Comparison of ENCODE assay signal across 8 cellular contexts in the genomic region with DNA sequence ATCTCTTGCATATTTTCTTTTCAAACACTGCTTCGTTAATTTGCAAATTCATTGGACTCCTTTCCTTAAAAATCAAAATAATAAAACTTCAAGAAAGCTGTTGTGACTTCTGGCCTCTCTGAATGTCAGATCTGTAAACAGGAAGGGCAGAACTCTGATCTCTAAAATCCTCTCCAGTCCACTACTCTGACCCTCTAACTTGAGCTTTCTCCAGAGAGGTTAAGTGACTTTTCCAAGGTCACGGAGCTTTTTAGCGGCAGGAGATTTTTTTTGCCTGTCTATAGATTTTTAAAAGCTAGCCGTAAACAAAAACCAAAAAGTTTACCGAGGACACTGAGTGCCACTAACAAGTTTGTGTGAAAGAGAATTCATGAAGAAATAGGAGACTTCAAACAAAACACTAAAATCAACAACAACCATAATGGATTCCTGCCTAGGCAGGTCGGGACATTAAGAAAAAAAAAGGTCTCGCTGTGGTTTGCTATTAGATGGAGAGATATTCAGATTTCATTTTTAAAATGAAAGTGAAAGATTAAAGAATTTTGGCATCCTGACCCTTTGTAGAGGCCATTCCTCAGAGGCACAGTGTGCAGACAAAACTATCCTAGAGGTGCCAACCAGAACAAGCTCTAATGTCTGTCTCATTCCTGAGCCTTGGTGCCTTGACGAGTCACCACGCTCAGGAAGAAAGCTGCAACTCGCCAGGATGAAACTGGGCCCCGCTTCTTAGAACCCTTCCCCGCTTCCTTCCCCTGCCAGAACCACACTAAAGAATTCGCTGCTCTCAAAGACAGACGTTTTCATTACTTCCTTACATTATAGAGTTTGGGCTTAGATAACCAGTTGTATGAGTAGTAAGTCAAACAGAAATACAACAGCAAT.
DNase-seq lines count a peak whose midpoint lies in the region; ATAC-seq, FAIRE-seq and TF ChIP-seq lines count a peak whose summit lies in the region.

No MANE protein-coding gene starts in this region.

- peaks cover 4% of the 10 kb centered on the region; the same call in 1 of the 2 replicates for H4K20me1 ChIP-seq in MM.1S (ENCODE audit: insufficient read depth, low read length)
- H4K20me1 ChIP-seq in GM12878 (ENCODE audit: control insufficient read depth, insufficient read depth), result no peaks in the 10 kb centered on the region
- no peaks in the 10 kb centered on the region for H4K20me1 ChIP-seq in HepG2 (ENCODE audit: insufficient read depth, low read length)

- peak; percentile 23 for ATAC-seq in GM12878
- no peak for ATAC-seq in HepG2
- ATAC-seq in upper lobe of right lung, result peak; percentile 20

- no TSS peak for BruUV-seq in GM12878 (replicated peaks; lab: Mats Ljungman, UMichigan)
- no TSS peak for BruUV-seq in HepG2 (replicated peaks; lab: Mats Ljungman, UMichigan)

- H3K27ac ChIP-seq in MM.1S (ENCODE audit: low read length) (no peak overlapping the region), GM12878 (ENCODE audit: control insufficient read depth, insufficient read depth) (peak overlapping the region; percentile 56), HepG2 (ENCODE audit: extremely low read length, insufficient read depth, low read length) (peak overlapping the region; percentile 93), upper lobe of right lung (peak overlapping the region; percentile 86)

- H3K79me2 ChIP-seq in MM.1S (ENCODE audit: low read length), result no peaks in the 10 kb centered on the region
- H3K79me2 ChIP-seq in GM12878 (ENCODE audit: control insufficient read depth, insufficient read depth, low read length), result no peaks in the 10 kb centered on the region
- H3K79me2 ChIP-seq in HepG2 (ENCODE audit: insufficient read depth, low read length), result no peaks in the 10 kb centered on the region

- WGBS in GM12878 (ENCODE audit: insufficient coverage, insufficient replicate concordance, low lambda C conversion rate, missing lambda C conversion rate), result 25% methylated on average over 14 of the region's 14 CpGs
- 47% methylated on average over 14 of the region's 14 CpGs for WGBS in HepG2 (ENCODE audit: low lambda C conversion rate)

- TF ChIP-seq EP300 in GM12878 (IDR thresholded peaks at IDR 0.05; ENCODE audit: borderline replicate concordance in 1 of 2, control insufficient read depth in 1 of 2, low read depth in 2 of 2, low read length in 2 of 2), result no peak
- TF ChIP-seq EP300 in HepG2 (IDR thresholded peaks at IDR 0.05; ENCODE audit: low read depth in 2 of 2, low read length in 2 of 2), result no peak
- no peak for TF ChIP-seq EP300 in HepG2 (CRISPR knock-in tag; IDR thresholded peaks at IDR 0.05; ENCODE audit: borderline replicate concordance)

- H3K4me2 ChIP-seq in MM.1S (ENCODE audit: low read depth, low read length), result peak overlapping the region; percentile 77
- H3K4me2 ChIP-seq in GM12878 (ENCODE audit: control insufficient read depth, insufficient read depth), result peak overlapping the region; percentile 82
- peak overlapping the region; percentile 78 for H3K4me2 ChIP-seq in HepG2 (ENCODE audit: low read depth, low read length)

- POLR2A ChIA-PET in GM12878 (lab: Charles Lee), result interaction anchor here (0.5 to 1.6 kb wide), 3 partner anchors 10 to 357 kb away, joined by 3 to 12 read pairs (median 5); no protein-coding TSS in a partner anchor
- POLR2A ChIA-PET in HepG2 (lab: Yijun Ruan, JAX), result interaction anchor here (1.0 to 4.8 kb wide), 12 partner anchors 10 to 158 kb away, joined by 3 to 52 read pairs (median 4); partner anchors contain the start of gene TGIF1

- in situ Hi-C loops in GM12878 (cut with MboI) (no loop called here), HepG2 (cut with HindIII; ENCODE audit: extremely low pct_ligation_motif_present, low pct_unique_long_range_greater_than_20kb) (loop anchor here (25.0 kb wide), 1 partner anchor 569 kb away; no protein-coding TSS in a partner anchor)

- SMC1A ChIA-PET in GM12878 (lab: Charles Lee; ENCODE audit: uncharacterized antibody, unreplicated experiment), result interaction anchor here (1.0 to 4.5 kb wide), 15 partner anchors 10 to 323 kb away, joined by 3 to 36 read pairs (median 5); no protein-coding TSS in a partner anchor

- DNase-seq in DMS114 treated with DMSO at 0.1 percent for 48 hours (lab: John Stamatoyannopoulos, UW; ENCODE audit: unreplicated experiment), result peak; percentile 93
- no peak for DNase-seq in MM.1S
- DNase-seq in GM12878 (ENCODE audit: low read depth, low spot score), result no peak
- no peak for DNase-seq in HepG2 (ENCODE audit: low spot score)
- DNase-seq in upper lobe of right lung, result no peak
- DNase-seq in NCI-H345 (lab: John Stamatoyannopoulos, UW), result no peak
- no peak for DNase-seq in effector CD4-positive, alpha-beta T cell
- DNase-seq in iPS-NIHi7 (ENCODE audit: extremely low spot score), result no peak

- intact Hi-C loops in GM12878 (cut with micrococcal nuclease; ENCODE audit: unreplicated experiment), result loop anchor here (10.0 kb wide), 1 partner anchor 431 kb away; no protein-coding TSS in a partner anchor
- intact Hi-C loops in HepG2 (cut with micrococcal nuclease; ENCODE audit: unreplicated experiment), result no loop called here
- intact Hi-C loops in upper lobe of right lung (cut with DNase I), result no loop called here

- TF ChIP-seq POLR2A in GM12878 (IDR thresholded peaks at IDR 0.05; ENCODE audit: low read depth, low read length), result no peak
- no peak for TF ChIP-seq POLR2A in HepG2 (IDR thresholded peaks at IDR 0.05; ENCODE audit: insufficient read depth in 1 of 2, low read depth in 2 of 2, low read length in 2 of 2)

- peaks cover 8% of the 10 kb centered on the region; the same call in 1 of the 2 replicates for H3F3A ChIP-seq in MM.1S (ENCODE audit: insufficient read depth, low read length)

- CTCF ChIA-PET in GM12878 (lab: Yijun Ruan, JAX) (interaction anchor here (0.9 to 4.9 kb wide), 7 partner anchors 10 to 152 kb away, joined by 3 to 44 read pairs (median 4); no protein-coding TSS in a partner anchor), HepG2 (lab: Yijun Ruan, JAX; ENCODE audit: low intra/inter-chr PET ratio, low total read pairs) (no interaction called here)

- no peaks in the 10 kb centered on the region for H3K9me2 ChIP-seq in MM.1S (replicated peaks; ENCODE audit: insufficient read depth, low read length)

- FAIRE-seq in GM12878 (lab: Jason Lieb, UNC) (no peak), HepG2 (lab: Jason Lieb, UNC) (no peak)

- TF ChIP-seq CTCF in MM.1S (IDR thresholded peaks at IDR 0.05; ENCODE audit: low read length) (no peak), GM12878 (IDR thresholded peaks at IDR 0.05 in 2 of 3, conservative IDR thresholded peaks at IDR 0.05 in 1 of 3; ENCODE audit: control insufficient read depth in 2 of 3, extremely low read depth in 1 of 3, insufficient read depth in 1 of 3, low read depth in 3 of 3, low read length in 3 of 3) (no peak), HepG2 (CRISPR knock-in tag; IDR thresholded peaks at IDR 0.05) (no peak), upper lobe of right lung (IDR thresholded peaks at IDR 0.05) (no peak)

- H3K36me3 ChIP-seq in MM.1S (replicated peaks; ENCODE audit: insufficient read depth, low read length) (no peaks in the 10 kb centered on the region), GM12878 (ENCODE audit: control insufficient read depth in 2 of 2, insufficient read depth in 2 of 2, low read length in 1 of 2) (no peaks in the 10 kb centered on the region), HepG2 (replicated peaks in 1 of 2; ENCODE audit: control insufficient read depth in 1 of 2, insufficient read depth in 2 of 2, low read length in 2 of 2) (no peaks in the 10 kb centered on the region), upper lobe of right lung (no peaks in the 10 kb centered on the region)

- H3K9ac ChIP-seq in MM.1S (ENCODE audit: low read length) (no peak overlapping the region), GM12878 (ENCODE audit: control insufficient read depth, insufficient read depth, low read length) (peak overlapping the region; percentile 41), HepG2 (ENCODE audit: insufficient read depth, low read depth, low read length) (peak overlapping the region; percentile 74)

- RAD21 ChIA-PET in GM12878 (lab: Charles Lee; ENCODE audit: unreplicated experiment), result interaction anchor here (1.0 to 2.0 kb wide), 5 partner anchors 9 to 327 kb away, joined by 4 to 15 read pairs (median 5); no protein-coding TSS in a partner anchor

- H3K27me3 ChIP-seq in MM.1S (replicated peaks; ENCODE audit: insufficient read depth, low read length), result peaks cover 80% of the 10 kb centered on the region
- no peaks in the 10 kb centered on the region for H3K27me3 ChIP-seq in GM12878 (replicated peaks in 1 of 2; ENCODE audit: control insufficient read depth in 2 of 2, insufficient read depth in 2 of 2, low read length in 1 of 2)
- no peaks in the 10 kb centered on the region for H3K27me3 ChIP-seq in HepG2 (ENCODE audit: control insufficient read depth in 1 of 2, insufficient read depth in 2 of 2, low read length in 2 of 2)
- H3K27me3 ChIP-seq in upper lobe of right lung, result no peaks in the 10 kb centered on the region

- H3K4me1 ChIP-seq in MM.1S (ENCODE audit: low read length) (peaks cover 15% of the 10 kb centered on the region), GM12878 (ENCODE audit: control insufficient read depth, insufficient read depth, low read length) (peaks cover 25% of the 10 kb centered on the region), HepG2 (ENCODE audit: insufficient read depth, low read length) (peaks cover 69% of the 10 kb centered on the region), upper lobe of right lung (peaks cover 32% of the 10 kb centered on the region)

- TF ChIP-seq RAD21 in GM12878 (IDR thresholded peaks at IDR 0.05; ENCODE audit: insufficient read depth, low read depth, low read length) (no peak), HepG2 (CRISPR knock-in tag; IDR thresholded peaks at IDR 0.05) (no peak)

- H3K9me3 ChIP-seq in MM.1S (replicated peaks; ENCODE audit: insufficient read depth, low read length) (no peaks in the 10 kb centered on the region), GM12878 (replicated peaks; ENCODE audit: control insufficient read depth, insufficient read depth, low read length) (no peaks in the 10 kb centered on the region), HepG2 (ENCODE audit: low read length) (no peaks in the 10 kb centered on the region), upper lobe of right lung (no peaks in the 10 kb centered on the region)

- H3K4me3 ChIP-seq in MM.1S (ENCODE audit: low read length) (peak overlapping the region; percentile 35; the same call in 1 of the 2 replicates), GM12878 (peak overlapping the region; percentile 57), HepG2 (replicated peaks in 1 of 3; ENCODE audit: insufficient read depth in 1 of 3, low read depth in 2 of 3, low read length in 3 of 3) (peak overlapping the region; percentile 42 to 45 (median 45); a peak in 5 of 6 replicates), upper lobe of right lung (peak overlapping the region; percentile 37)

- H2AFZ ChIP-seq in MM.1S (ENCODE audit: low read length) (no peak overlapping the region), GM12878 (ENCODE audit: control insufficient read depth, low read depth, low read length) (peak overlapping the region; percentile 87), HepG2 (ENCODE audit: low read length) (no peak overlapping the region)

TF ChIP-seq in GM12878, 131 proteins besides CTCF, POLR2A, EP300 and RAD21 (continues in another document):
- 0 out of 2 replicates have a peak, but pooled peaks have one; percentile 30 for TF ChIP-seq RUNX3 (IDR thresholded peaks at IDR 0.05; ENCODE audit: low read length)
